Comparison of ENCODE assay signal across 15 cellular contexts in the genomic region with DNA sequence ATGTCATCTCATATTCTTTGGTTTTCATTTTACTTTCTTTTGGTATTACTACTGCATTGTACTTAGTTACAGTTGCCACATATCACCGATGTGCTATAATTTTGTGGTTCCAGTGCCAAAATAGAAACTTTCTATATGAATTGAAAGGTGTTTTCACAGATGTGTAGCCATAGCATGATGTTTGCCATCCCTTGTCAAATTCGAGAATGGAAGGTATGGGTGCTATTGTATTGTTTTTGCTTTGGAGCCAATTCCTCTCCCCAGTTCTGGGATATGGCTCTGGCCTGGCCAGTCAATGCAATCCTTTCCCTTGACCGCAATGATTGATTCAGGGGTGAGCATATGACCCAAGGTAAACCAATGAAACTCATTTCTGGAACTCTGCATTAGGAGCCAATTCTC.
DNase-seq lines count a peak whose midpoint lies in the region; ATAC-seq, FAIRE-seq and TF ChIP-seq lines count a peak whose summit lies in the region.
"Had no signal": no experiment of that assay in that cellular context is flagged by ENCODE, and none has a peak within 500 bp of the region (broad histone marks: within the 10 kb centered on the region; RNA-seq: fewer than 3 reads in every experiment).

No MANE protein-coding gene starts in this region.

- no peak for TF ChIP-seq CTCF in A549 (IDR thresholded peaks at IDR 0.05)

- 92% methylated on average over 3 of the region's 3 CpGs for WGBS in A549 (ENCODE audit: missing lambda C conversion rate)
- WGBS in aorta, 2 donors = 66 to 85% methylated on average over 3 of the region's 3 CpGs

- no peaks in the 10 kb centered on the region for H3K36me3 ChIP-seq in aorta (ENCODE audit: control insufficient read depth in 1 of 2, insufficient read depth in 2 of 2, low read length in 1 of 2)
- H3K36me3 ChIP-seq: colonic mucosa, vagina had no signal

- H3K27me3 ChIP-seq in aorta (ENCODE audit: control insufficient read depth in 1 of 2, insufficient read depth in 2 of 2, low read length in 1 of 2) = no peaks in the 10 kb centered on the region
- H3K27me3 ChIP-seq: colonic mucosa, vagina had no signal

- TF ChIP-seq EP300 in A549 (IDR thresholded peaks at IDR 0.05) = no peak

- intact Hi-C loops in Right ventricle myocardium superior (cut with DNase I) (no loop called here), aorta (cut with DNase I) (no loop called here)

- no peak overlapping the region for H3K4me2 ChIP-seq in A549
- H3K4me2 ChIP-seq: KMS-11 had no signal

- H3K4me1 ChIP-seq in A549 (no peaks in the 10 kb centered on the region), aorta (ENCODE audit: control insufficient read depth in 1 of 2, insufficient read depth in 2 of 2, low read length in 2 of 2) (no peaks in the 10 kb centered on the region)
- H3K4me1 ChIP-seq: colonic mucosa, vagina had no signal

- H3K9me3 ChIP-seq in A549 (no peaks in the 10 kb centered on the region), aorta (ENCODE audit: control insufficient read depth, low read length) (no peaks in the 10 kb centered on the region)
- H3K9me3 ChIP-seq: colonic mucosa, vagina had no signal

- peak; percentile 46 for FAIRE-seq in A549 (lab: Jason Lieb, UNC)
- FAIRE-seq: H1 had no signal

- H3K4me3 ChIP-seq in A549 (no peak overlapping the region), aorta (ENCODE audit: low read length in 2 of 2) (no peak overlapping the region)
- H3K4me3 ChIP-seq: colonic mucosa, vagina had no signal

- TF ChIP-seq RAD21 in A549 (conservative IDR thresholded peaks at IDR 0.05 in 1 of 2, IDR thresholded peaks at IDR 0.05 in 1 of 2) = no peak

- no peak for TF ChIP-seq POLR2A in A549 (IDR thresholded peaks at IDR 0.05; ENCODE audit: low read length)

- no peak for ATAC-seq in A549
- ATAC-seq in GM18517 (IDR thresholded peaks at IDR 0.05; ENCODE audit: unreplicated experiment) = peak; percentile 84
- peak; percentile 73 for ATAC-seq in GM21576 (IDR thresholded peaks at IDR 0.05; ENCODE audit: unreplicated experiment)
- peak; percentile 80 for ATAC-seq in HG03378 (IDR thresholded peaks at IDR 0.05; ENCODE audit: unreplicated experiment)
- no peak for ATAC-seq in Right ventricle myocardium superior (ENCODE audit: poor library complexity)
- no peak for ATAC-seq in aorta (ENCODE audit: low FRiP score)

- POLR2A ChIA-PET in A549 (lab: Yijun Ruan, JAX) = no interaction called here

- no peak overlapping the region for H3K27ac ChIP-seq in A549
- no peak overlapping the region for H3K27ac ChIP-seq in aorta (ENCODE audit: low read depth in 1 of 2, low read length in 2 of 2)
- H3K27ac ChIP-seq: colonic mucosa, KMS-11, vagina had no signal

- DNase-seq in A549 (ENCODE audit: low read depth in 1 of 2, low spot score in 1 of 2) (no peak), kidney tubule cell (ENCODE audit: low spot score) (no peak), activated gamma-delta T cell (lab: John Stamatoyannopoulos, UW) (no peak), Right ventricle myocardium superior (no peak), aorta (no peak)
- DNase-seq: amniotic stem cell, colonic mucosa, NCI-H1436 treated with DMSO at 0.1 percent for 48 hours, SHP77 had no signal

- CTCF ChIA-PET in A549 (lab: Yijun Ruan, JAX) = no interaction called here

TF ChIP-seq in A549, 52 proteins besides CTCF, POLR2A, EP300 and RAD21:
- TF ChIP-seq, protein P1, sequence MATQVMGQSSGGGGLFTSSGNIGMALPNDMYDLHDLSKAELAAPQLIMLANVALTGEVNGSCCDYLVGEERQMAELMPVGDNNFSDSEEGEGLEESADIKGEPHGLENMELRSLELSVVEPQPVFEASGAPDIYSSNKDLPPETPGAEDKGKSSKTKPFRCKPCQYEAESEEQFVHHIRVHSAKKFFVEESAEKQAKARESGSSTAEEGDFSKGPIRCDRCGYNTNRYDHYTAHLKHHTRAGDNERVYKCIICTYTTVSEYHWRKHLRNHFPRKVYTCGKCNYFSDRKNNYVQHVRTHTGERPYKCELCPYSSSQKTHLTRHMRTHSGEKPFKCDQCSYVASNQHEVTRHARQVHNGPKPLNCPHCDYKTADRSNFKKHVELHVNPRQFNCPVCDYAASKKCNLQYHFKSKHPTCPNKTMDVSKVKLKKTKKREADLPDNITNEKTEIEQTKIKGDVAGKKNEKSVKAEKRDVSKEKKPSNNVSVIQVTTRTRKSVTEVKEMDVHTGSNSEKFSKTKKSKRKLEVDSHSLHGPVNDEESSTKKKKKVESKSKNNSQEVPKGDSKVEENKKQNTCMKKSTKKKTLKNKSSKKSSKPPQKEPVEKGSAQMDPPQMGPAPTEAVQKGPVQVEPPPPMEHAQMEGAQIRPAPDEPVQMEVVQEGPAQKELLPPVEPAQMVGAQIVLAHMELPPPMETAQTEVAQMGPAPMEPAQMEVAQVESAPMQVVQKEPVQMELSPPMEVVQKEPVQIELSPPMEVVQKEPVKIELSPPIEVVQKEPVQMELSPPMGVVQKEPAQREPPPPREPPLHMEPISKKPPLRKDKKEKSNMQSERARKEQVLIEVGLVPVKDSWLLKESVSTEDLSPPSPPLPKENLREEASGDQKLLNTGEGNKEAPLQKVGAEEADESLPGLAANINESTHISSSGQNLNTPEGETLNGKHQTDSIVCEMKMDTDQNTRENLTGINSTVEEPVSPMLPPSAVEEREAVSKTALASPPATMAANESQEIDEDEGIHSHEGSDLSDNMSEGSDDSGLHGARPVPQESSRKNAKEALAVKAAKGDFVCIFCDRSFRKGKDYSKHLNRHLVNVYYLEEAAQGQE (IDR thresholded peaks at IDR 0.05) = no peak
- no peak for TF ChIP-seq JUN (IDR thresholded peaks at IDR 0.05)
- no peak for TF ChIP-seq MAZ (IDR thresholded peaks at IDR 0.05; ENCODE audit: borderline replicate concordance, low read depth, low read length)
- TF ChIP-seq, protein P2, sequence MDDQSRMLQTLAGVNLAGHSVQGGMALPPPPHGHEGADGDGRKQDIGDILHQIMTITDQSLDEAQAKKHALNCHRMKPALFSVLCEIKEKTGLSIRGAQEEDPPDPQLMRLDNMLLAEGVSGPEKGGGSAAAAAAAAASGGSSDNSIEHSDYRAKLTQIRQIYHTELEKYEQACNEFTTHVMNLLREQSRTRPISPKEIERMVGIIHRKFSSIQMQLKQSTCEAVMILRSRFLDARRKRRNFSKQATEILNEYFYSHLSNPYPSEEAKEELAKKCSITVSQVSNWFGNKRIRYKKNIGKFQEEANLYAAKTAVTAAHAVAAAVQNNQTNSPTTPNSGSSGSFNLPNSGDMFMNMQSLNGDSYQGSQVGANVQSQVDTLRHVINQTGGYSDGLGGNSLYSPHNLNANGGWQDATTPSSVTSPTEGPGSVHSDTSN (IDR thresholded peaks at IDR 0.05) = no peak
- TF ChIP-seq ZNF302 (CRISPR knock-in tag; IDR thresholded peaks at IDR 0.05) = no peak
- no peak for TF ChIP-seq EHF (CRISPR knock-in tag; IDR thresholded peaks at IDR 0.05)

Comparison
In these comparisons a context has a peak if more than half of its experiments do, and no peak if none do; other contexts are left out.
1. ATAC-seq: peak in GM18517 (single experiment), GM21576 (single experiment) and HG03378 (single experiment); none in A549 (0 of 2), Right ventricle myocardium superior (single experiment) and aorta (single experiment).